ENCODE assay signal across 17 cellular contexts in the genomic region with DNA sequence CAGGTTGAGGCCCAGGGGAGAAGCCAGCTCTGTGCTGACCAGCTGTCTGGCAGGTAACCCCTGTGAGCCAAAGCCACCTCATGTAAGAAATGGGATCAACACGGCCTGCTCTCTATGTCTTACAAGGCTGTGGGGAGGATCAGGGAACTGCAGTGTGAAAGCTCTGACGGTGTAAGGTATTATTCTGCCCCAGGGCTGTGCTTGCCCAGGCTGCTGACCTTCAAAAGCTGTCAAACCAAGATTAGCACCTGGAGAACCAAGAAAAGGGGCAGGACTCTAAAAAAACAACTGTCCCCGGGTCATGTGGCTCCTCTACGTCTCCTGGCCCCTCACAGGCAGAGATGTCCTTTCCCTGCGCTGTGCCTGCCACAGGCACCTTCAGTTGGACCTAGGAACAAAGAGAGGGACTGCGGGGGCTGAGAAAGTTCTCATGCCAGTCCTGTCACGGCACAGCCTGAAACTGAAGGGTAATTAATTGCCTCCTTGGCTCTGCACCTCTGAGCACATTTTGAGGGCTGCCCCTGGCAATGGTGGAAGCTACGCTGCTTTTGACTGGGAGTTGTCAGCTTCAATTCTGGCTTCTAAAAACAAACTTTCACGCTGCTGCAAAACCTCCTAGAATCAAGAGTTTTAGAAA.
"Had no signal": no experiment of that assay in that cellular context is flagged by ENCODE, and none has a peak within 500 bp of the region (broad histone marks: within the 10 kb centered on the region; RNA-seq: fewer than 3 reads in every experiment).

No MANE protein-coding gene starts in this region.

- H3K27ac Mint-ChIP-seq: activated CD8-positive, alpha-beta T cell treated with anti-CD3 and anti-CD28 coated beads for 36 hours; activated naive CD8-positive, alpha-beta T cell treated with anti-CD3 and anti-CD28 coated beads for 36 hours; T-helper 17 cell had no signal

- H3K27ac ChIP-seq: breast epithelium, stomach, thyroid gland had no signal

- H3K27me3 ChIP-seq: breast epithelium, stomach, thyroid gland had no signal

- H3K4me3 ChIP-seq: breast epithelium, stomach, thyroid gland had no signal

- H3K36me3 Mint-ChIP-seq: activated naive CD8-positive, alpha-beta T cell treated with anti-CD3 and anti-CD28 coated beads for 36 hours had no signal

- H3K4me1 Mint-ChIP-seq: activated naive CD8-positive, alpha-beta T cell treated with anti-CD3 and anti-CD28 coated beads for 36 hours; nephron; WTC11 had no signal

- H3K4me1 ChIP-seq: breast epithelium, thyroid gland had no signal

- H3K9me3 ChIP-seq: breast epithelium, stomach, thyroid gland had no signal

- DNase-seq: activated CD4-positive, alpha-beta T cell treated with anti-CD3 and anti-CD28 coated beads for 48 hours; activated CD8-positive, alpha-beta memory T cell treated with anti-CD3 and anti-CD28 coated beads, Interleukin-2, amount 50 U/mL, for 4 hours; activated CD8-positive, alpha-beta T cell treated with anti-CD3 and anti-CD28 coated beads for 36 hours; activated effector memory CD4-positive, alpha-beta T cell treated with anti-CD3 and anti-CD28 coated beads, Interleukin-2, amount 50 U/mL, for 16 hours; activated naive CD8-positive, alpha-beta T cell treated with anti-CD3 and anti-CD28 coated beads for 36 hours; activated T-cell treated with anti-CD3 and anti-CD28 coated beads, Interleukin-2, amount 50 U/mL, for 48 hours; erythroblast; hippocampal formation; mesendoderm; stomach; T-helper 17 cell; thyroid gland had no signal

- H3K4me3 Mint-ChIP-seq: activated CD8-positive, alpha-beta T cell treated with anti-CD3 and anti-CD28 coated beads for 36 hours; activated naive CD8-positive, alpha-beta T cell treated with anti-CD3 and anti-CD28 coated beads for 36 hours; nephron; T-helper 17 cell; WTC11 had no signal

- H3K27me3 Mint-ChIP-seq: activated naive CD8-positive, alpha-beta T cell treated with anti-CD3 and anti-CD28 coated beads for 36 hours had no signal

- H3K9me3 Mint-ChIP-seq: activated CD8-positive, alpha-beta T cell treated with anti-CD3 and anti-CD28 coated beads for 36 hours; activated naive CD8-positive, alpha-beta T cell treated with anti-CD3 and anti-CD28 coated beads for 36 hours; nephron; WTC11 had no signal

- H3K36me3 ChIP-seq: breast epithelium, stomach, thyroid gland had no signal

- ATAC-seq: activated CD8-positive, alpha-beta T cell treated with anti-CD3 and anti-CD28 coated beads for 36 hours; sciatic nerve; T-helper 17 cell; WTC11 had no signal

- FAIRE-seq: keratinocyte had no signal
